ENCODE assay signal across 15 cellular contexts in genomic region chr1:248821641-248822040, GRCh38. TPM values are rescaled to one million over a fixed set of nuclear protein-coding genes. Genes with fewer than 3 reads are reported as not detected.
DNase-seq lines count a peak whose midpoint lies in the region; ATAC-seq and TF ChIP-seq lines count a peak whose summit lies in the region.
"Had no signal": no experiment of that assay in that cellular context is flagged by ENCODE, and none has a peak within 500 bp of the region (broad histone marks: within the 10 kb centered on the region; RNA-seq: fewer than 3 reads in every experiment).

No MANE protein-coding gene starts in this region.

- peaks cover 63% of the 10 kb centered on the region for H3K4me1 ChIP-seq in adipocyte (ENCODE audit: control insufficient read depth, insufficient read depth, low read length)
- peaks cover 36% of the 10 kb centered on the region for H3K4me1 ChIP-seq in mesodermal cell (ENCODE audit: control insufficient read depth, insufficient read depth, low read length, poor library complexity, severe bottlenecking)
- peaks cover 60% of the 10 kb centered on the region for H3K4me1 ChIP-seq in vagina
- peaks cover 33% of the 10 kb centered on the region for H3K4me1 ChIP-seq in mucosa of descending colon (ENCODE audit: low read depth)

- intact Hi-C loops in cardiac septum (cut with DNase I) (no loop called here), Right ventricle myocardium inferior (cut with DNase I) (no loop called here), vagina (cut with DNase I) (no loop called here), mucosa of descending colon (cut with DNase I, micrococcal nuclease) (no loop called here)

- no peak overlapping the region for H3K9ac ChIP-seq in adipocyte (ENCODE audit: low read length)

- 93% methylated on average over 6 of the region's 7 CpGs; no CpG with 5 or more reads in 1 of the 2 experiments for WGBS in mesodermal cell (ENCODE audit: insufficient coverage in 2 of 2), 2 experiments

- no peak for TF ChIP-seq POLR2A in vagina (IDR thresholded peaks at IDR 0.05)

- H3K4me3 ChIP-seq in adipocyte (ENCODE audit: low read length) (peak overlapping the region; percentile 11), mesodermal cell (ENCODE audit: extremely low read depth, insufficient read depth, low read length, poor library complexity, severe bottlenecking) (no peak overlapping the region), vagina (no peak overlapping the region), mucosa of descending colon (no peak overlapping the region)
- H3K4me3 ChIP-seq: esophagus squamous epithelium, upper lobe of left lung had no signal

- H3K27me3 ChIP-seq in adipocyte (replicated peaks; ENCODE audit: control insufficient read depth, insufficient read depth, low read length): no peaks in the 10 kb centered on the region
- H3K27me3 ChIP-seq in vagina: no peaks in the 10 kb centered on the region
- H3K27me3 ChIP-seq: esophagus squamous epithelium, upper lobe of left lung had no signal

- DNase-seq in cardiac septum (ENCODE audit: low spot score): peak; percentile 71
- no peak for DNase-seq in Right ventricle myocardium inferior (ENCODE audit: missing footprints)
- DNase-seq in adipocyte (ENCODE audit: low read depth): no peak
- DNase-seq in vagina (ENCODE audit: extremely low spot score in 2 of 2): peak; percentile 42 to 93
- no peak for DNase-seq in mucosa of descending colon
- DNase-seq in COR-L47 (lab: John Stamatoyannopoulos, UW): no peak
- DNase-seq: activated naive CD4-positive, alpha-beta T cell treated with anti-CD3 and anti-CD28 coated beads, Interleukin-2, amount 50 U/mL, for 16 hours; esophagus squamous epithelium; NCI-H1436; NCI-H524; T-helper 2 cell; upper lobe of left lung had no signal

- TF ChIP-seq CTCF in vagina (IDR thresholded peaks at IDR 0.05) (no peak), mucosa of descending colon (IDR thresholded peaks at IDR 0.05) (no peak)

- peak overlapping the region; percentile 13 for H3K27ac ChIP-seq in mesodermal cell (ENCODE audit: low read depth, low read length, severe bottlenecking)
- no peak overlapping the region for H3K27ac ChIP-seq in vagina
- H3K27ac ChIP-seq: esophagus squamous epithelium had no signal

- ATAC-seq in Right ventricle myocardium inferior (no peak), HG02798 (IDR thresholded peaks at IDR 0.05; ENCODE audit: poor library complexity, unreplicated experiment) (no peak), mucosa of descending colon (no peak)
- ATAC-seq: Panc1 had no signal

- H3K36me3 ChIP-seq in adipocyte (ENCODE audit: control insufficient read depth, insufficient read depth, low read length, severe bottlenecking): peaks cover 27% of the 10 kb centered on the region
- H3K36me3 ChIP-seq in mesodermal cell (ENCODE audit: control insufficient read depth, insufficient read depth, low read length): peaks cover 72% of the 10 kb centered on the region
- H3K36me3 ChIP-seq in vagina: peaks cover 0 to 22% of the 10 kb centered on the region in 2 donors
- peaks cover 6% of the 10 kb centered on the region for H3K36me3 ChIP-seq in mucosa of descending colon (ENCODE audit: low read depth)

- H3K9me3 ChIP-seq in adipocyte (ENCODE audit: control insufficient read depth, low read length): no peaks in the 10 kb centered on the region
- no peaks in the 10 kb centered on the region for H3K9me3 ChIP-seq in mesodermal cell (ENCODE audit: control insufficient read depth, low read length)
- H3K9me3 ChIP-seq in vagina: no peaks in the 10 kb centered on the region
- no peaks in the 10 kb centered on the region for H3K9me3 ChIP-seq in mucosa of descending colon
- H3K9me3 ChIP-seq: esophagus squamous epithelium, upper lobe of left lung had no signal

RNA-seq across cellular contexts. Expression of gene SH3BP5L, which starts 4.1 kb away (rescaled TPM):
- total RNA-seq in cardiac septum: 25.1 TPM
- total RNA-seq in Right ventricle myocardium inferior: 22.2 TPM
- 22.4 TPM for polyA plus RNA-seq in mesodermal cell (2013, experiment 1 of 2)
- polyA plus RNA-seq in mesodermal cell (2013, experiment 2 of 2): 18.5 TPM
- total RNA-seq in vagina: 18.7 TPM
- 10 to 100 TPM; 27.2 to 31.0 (median 29.3) TPM for total RNA-seq in mucosa of descending colon

RNA-seq across cellular contexts. Expression of gene ZNF672, which starts 16.4 kb away (rescaled TPM):
- total RNA-seq in cardiac septum (40.7 TPM), Right ventricle myocardium inferior (40.3 TPM), vagina (44.9 TPM), mucosa of descending colon (10 to 100 TPM; 29.6 to 38.8 (median 38.3) TPM)
- polyA plus RNA-seq in mesodermal cell (2013, experiment 1 of 2): 32.1 TPM
- 27.8 TPM for polyA plus RNA-seq in mesodermal cell (2013, experiment 2 of 2)

RNA-seq across cellular contexts. Expression of gene ZNF692, which starts 37.2 kb away (rescaled TPM):
- total RNA-seq in cardiac septum (18.1 TPM), Right ventricle myocardium inferior (20.8 TPM), vagina (46.7 TPM), mucosa of descending colon (10 to 100 TPM; 26.7 to 51.7 (median 43.6) TPM)
- polyA plus RNA-seq in mesodermal cell (2013, experiment 1 of 2): 45.1 TPM
- polyA plus RNA-seq in mesodermal cell (2013, experiment 2 of 2): 39.3 TPM

Comparison
In these comparisons a context has a peak if more than half of its experiments do, and no peak if none do; other contexts are left out.
1. DNase-seq: peak in cardiac septum (single experiment) and vagina (2 of 2); none in Right ventricle myocardium inferior (single experiment), adipocyte (single experiment), mucosa of descending colon (0 of 3) and COR-L47 (single experiment).